39 cellular contexts compared by ENCODE assay signal in genomic region chr1:60802884-60803283, GRCh38.
"Had no signal": no experiment of that assay in that cellular context is flagged by ENCODE, and none has a peak within 500 bp of the region (broad histone marks: within the 10 kb centered on the region; RNA-seq: fewer than 3 reads in every experiment).

No MANE protein-coding gene starts in this region.

- H3K27me3 Mint-ChIP-seq: activated naive CD4-positive, alpha-beta T cell treated with anti-CD3 and anti-CD28 coated beads, Interleukin-2, amount 10 ng/mL, durations not matched to agents 7 days and 5 days; activated naive CD4-positive, alpha-beta T cell treated with anti-CD3 and anti-CD28 coated beads, Interleukin-2, amount 50 U/mL, for 24 hours; activated naive CD8-positive, alpha-beta T cell; activated naive CD8-positive, alpha-beta T cell treated with anti-CD3 and anti-CD28 coated beads for 36 hours; activated naive CD8-positive, alpha-beta T cell treated with anti-CD3 and anti-CD28 coated beads, Interleukin-2, amount 50 U/mL, for 24 hours; activated T-cell treated with anti-CD3 and anti-CD28 coated beads, Interleukin-2, amount 50 U/mL, for 24 hours; central memory CD8-positive, alpha-beta T cell had no signal

- H3K27me3 ChIP-seq: adrenal gland, ascending aorta, body of pancreas, brain microvascular endothelial cell, breast epithelium, cardiac muscle cell had no signal

- H3K9me3 ChIP-seq: adrenal gland, ascending aorta had no signal

- H3K36me3 Mint-ChIP-seq: activated naive CD4-positive, alpha-beta T cell treated with anti-CD3 and anti-CD28 coated beads, Interleukin-2, amount 10 ng/mL, durations not matched to agents 7 days and 5 days; activated naive CD4-positive, alpha-beta T cell treated with anti-CD3 and anti-CD28 coated beads, Interleukin-2, amount 50 U/mL, for 24 hours; activated naive CD4-positive, alpha-beta T cell treated with anti-CD3 and anti-CD28 coated beads, Interleukin-2, amount 50 U/mL, for 72 hours; activated naive CD8-positive, alpha-beta T cell; activated naive CD8-positive, alpha-beta T cell treated with anti-CD3 and anti-CD28 coated beads for 36 hours; activated naive CD8-positive, alpha-beta T cell treated with anti-CD3 and anti-CD28 coated beads, Interleukin-2, amount 10 ng/mL, durations not matched to agents 7 days and 5 days had no signal

- H3K27ac ChIP-seq: adrenal gland, ascending aorta, body of pancreas, brain microvascular endothelial cell, breast epithelium, cardiac muscle cell had no signal

- ATAC-seq: activated naive CD4-positive, alpha-beta T cell treated with anti-CD3 and anti-CD28 coated beads, Interleukin-2, amount 50 U/mL, for 72 hours; activated naive CD8-positive, alpha-beta T cell treated with anti-CD3 and anti-CD28 coated beads, Interleukin-2, amount 50 U/mL, for 24 hours; activated T-cell treated with anti-CD3 and anti-CD28 coated beads, Interleukin-2, amount 50 U/mL, for 4 hours; activated T-cell treated with anti-CD3 and anti-CD28 coated beads, Interleukin-2, amount 50 U/mL, for 72 hours; activated T-helper 17 cell treated with anti-CD3 and anti-CD28 coated beads, Interleukin-2, amount 50 U/mL, for 72 hours; body of pancreas had no signal

- H3K36me3 ChIP-seq: adrenal gland, ascending aorta, brain microvascular endothelial cell, breast epithelium, cardiac muscle cell had no signal

- H3K4me3 ChIP-seq: adrenal gland, ascending aorta, body of pancreas, breast epithelium, cardiac muscle cell had no signal

- H3K4me1 Mint-ChIP-seq: activated naive CD4-positive, alpha-beta T cell treated with anti-CD3 and anti-CD28 coated beads, Interleukin-2, amount 10 ng/mL, durations not matched to agents 7 days and 5 days; activated naive CD4-positive, alpha-beta T cell treated with anti-CD3 and anti-CD28 coated beads, Interleukin-2, amount 50 U/mL, for 24 hours; activated naive CD8-positive, alpha-beta T cell treated with anti-CD3 and anti-CD28 coated beads for 36 hours; activated naive CD8-positive, alpha-beta T cell treated with anti-CD3 and anti-CD28 coated beads, Interleukin-2, amount 10 ng/mL, durations not matched to agents 7 days and 5 days; activated naive CD8-positive, alpha-beta T cell treated with anti-CD3 and anti-CD28 coated beads, Interleukin-2, amount 50 U/mL, for 24 hours; activated T-helper 17 cell treated with anti-CD3 and anti-CD28 coated beads, Interleukin-2, amount 50 U/mL, for 72 hours; brain; central memory CD8-positive, alpha-beta T cell had no signal

- FAIRE-seq: astrocyte, bronchial epithelial cell had no signal

- DNase-seq: activated effector memory CD4-positive, alpha-beta T cell treated with anti-CD3 and anti-CD28 coated beads, Interleukin-2, amount 50 U/mL, for 16 hours; activated effector memory CD4-positive, alpha-beta T cell treated with Interleukin-2 at 50 U/mL for 16 hours; activated gamma-delta T cell; activated gamma-delta T cell treated with Interleukin-2 at 50 U/mL for 16 hours; activated naive CD4-positive, alpha-beta T cell; activated naive CD4-positive, alpha-beta T cell treated with anti-CD3 and anti-CD28 coated beads for 36 hours; activated naive CD4-positive, alpha-beta T cell treated with anti-CD3 and anti-CD28 coated beads, Interleukin-2, amount 10 ng/mL, durations not matched to agents 7 days and 5 days; activated naive CD4-positive, alpha-beta T cell treated with anti-CD3 and anti-CD28 coated beads, Interleukin-2, amount 50 U/mL, for 16 hours; activated naive CD4-positive, alpha-beta T cell treated with Interleukin-2 at 50 U/mL for 16 hours; activated naive CD8-positive, alpha-beta T cell treated with anti-CD3 and anti-CD28 coated beads for 36 hours; activated naive CD8-positive, alpha-beta T cell treated with anti-CD3 and anti-CD28 coated beads, Interleukin-2, amount 10 ng/mL, durations not matched to agents 7 days and 5 days; activated naive CD8-positive, alpha-beta T cell treated with anti-CD3 and anti-CD28 coated beads, Interleukin-2, amount 50 U/mL, for 24 hours; activated T-cell treated with anti-CD3 and anti-CD28 coated beads, Interleukin-2, amount 50 U/mL, for 24 hours; activated T-cell treated with anti-CD3 and anti-CD28 coated beads, Interleukin-2, amount 50 U/mL, for 4 hours; activated T-cell treated with anti-CD3 and anti-CD28 coated beads, Interleukin-2, amount 50 U/mL, for 48 hours; activated T-cell treated with anti-CD3 and anti-CD28 coated beads, Interleukin-2, amount 50 U/mL, for 72 hours; adrenal gland; amniotic stem cell; amygdala; anterior cingulate cortex; aorta; body of pancreas; brain microvascular endothelial cell; caudate nucleus; central memory CD4-positive, alpha-beta T cell; cerebellar nuclear complex had no signal

- H3K4me1 ChIP-seq: adrenal gland, ascending aorta, body of pancreas, breast epithelium had no signal

- H3K4me3 Mint-ChIP-seq: activated naive CD4-positive, alpha-beta T cell treated with anti-CD3 and anti-CD28 coated beads for 36 hours; activated naive CD4-positive, alpha-beta T cell treated with anti-CD3 and anti-CD28 coated beads, Interleukin-2, amount 10 ng/mL, durations not matched to agents 7 days and 5 days; activated naive CD4-positive, alpha-beta T cell treated with anti-CD3 and anti-CD28 coated beads, Interleukin-2, amount 50 U/mL, for 24 hours; activated naive CD8-positive, alpha-beta T cell; activated naive CD8-positive, alpha-beta T cell treated with anti-CD3 and anti-CD28 coated beads for 36 hours; activated naive CD8-positive, alpha-beta T cell treated with anti-CD3 and anti-CD28 coated beads, Interleukin-2, amount 10 ng/mL, durations not matched to agents 7 days and 5 days; activated naive CD8-positive, alpha-beta T cell treated with anti-CD3 and anti-CD28 coated beads, Interleukin-2, amount 50 U/mL, for 24 hours; activated T-cell treated with anti-CD3 and anti-CD28 coated beads, Interleukin-2, amount 50 U/mL, for 24 hours; activated T-cell treated with anti-CD3 and anti-CD28 coated beads, Interleukin-2, amount 50 U/mL, for 4 hours; activated T-cell treated with anti-CD3 and anti-CD28 coated beads, Interleukin-2, amount 50 U/mL, for 72 hours; activated T-helper 1 cell treated with anti-CD3 and anti-CD28 coated beads, Interleukin-12 subunit alpha, Interleukin-12 subunit beta, Interleukin-2, Interleukin-4 antibody, amounts not matched to agents 30 ng/mL and 10 ng/mL and 1 ng/mL, durations not matched to agents 14 hours and 24 hours and 36 hours; activated T-helper 17 cell treated with anti-CD3 and anti-CD28 coated beads, Interleukin-2, amount 50 U/mL, for 72 hours; brain; central memory CD8-positive, alpha-beta T cell had no signal

- H3K27ac Mint-ChIP-seq: activated naive CD4-positive, alpha-beta T cell treated with anti-CD3 and anti-CD28 coated beads for 36 hours; activated naive CD4-positive, alpha-beta T cell treated with anti-CD3 and anti-CD28 coated beads, Interleukin-2, amount 10 ng/mL, durations not matched to agents 7 days and 5 days; activated naive CD4-positive, alpha-beta T cell treated with anti-CD3 and anti-CD28 coated beads, Interleukin-2, amount 50 U/mL, for 24 hours; activated naive CD4-positive, alpha-beta T cell treated with anti-CD3 and anti-CD28 coated beads, Interleukin-2, amount 50 U/mL, for 72 hours; activated naive CD8-positive, alpha-beta T cell; activated naive CD8-positive, alpha-beta T cell treated with anti-CD3 and anti-CD28 coated beads for 36 hours; activated naive CD8-positive, alpha-beta T cell treated with anti-CD3 and anti-CD28 coated beads, Interleukin-2, amount 10 ng/mL, durations not matched to agents 7 days and 5 days; activated naive CD8-positive, alpha-beta T cell treated with anti-CD3 and anti-CD28 coated beads, Interleukin-2, amount 50 U/mL, for 24 hours; activated T-cell treated with anti-CD3 and anti-CD28 coated beads, Interleukin-2, amount 50 U/mL, for 24 hours; activated T-cell treated with anti-CD3 and anti-CD28 coated beads, Interleukin-2, amount 50 U/mL, for 72 hours; activated T-helper 1 cell treated with anti-CD3 and anti-CD28 coated beads, Interleukin-12 subunit alpha, Interleukin-12 subunit beta, Interleukin-2, Interleukin-4 antibody, amounts not matched to agents 30 ng/mL and 10 ng/mL and 1 ng/mL, durations not matched to agents 14 hours and 24 hours and 36 hours; activated T-helper 17 cell treated with anti-CD3 and anti-CD28 coated beads, Interleukin-2, amount 50 U/mL, for 72 hours; activated T-helper 2 cell treated with anti-CD3 and anti-CD28 coated beads, Interferon-gamma antibody, Interleukin-2, Interleukin-4, amounts not matched to agents 10 μg/mL and 5 μg/mL and 100 μg/mL, durations not matched to agents 14 hours and 24 hours and 36 hours; brain had no signal
